Comparison of ENCODE assay signal across 1 cellular context in genomic region chr19:495440-496332, GRCh38.
TF ChIP-seq lines count a peak whose summit lies in the region.

No MANE protein-coding gene starts in this region.

TF ChIP-seq in SK-N-SH treated with all-trans-retinoic acid at 6 μM for 48 hours, 23 proteins besides CTCF, POLR2A, EP300 and RAD21 (continued from another document):
- no peak for TF ChIP-seq CREB5 (CRISPR knock-in tag; IDR thresholded peaks at IDR 0.05; ENCODE audit: low read depth)
- no peak for TF ChIP-seq ZFP30 (CRISPR knock-in tag; IDR thresholded peaks at IDR 0.05)
